ENCODE assay signal across 1 cellular context in genomic region chr20:1171461-1172093, GRCh38.
TF ChIP-seq lines count a peak whose summit lies in the region.

No MANE protein-coding gene starts in this region.

TF ChIP-seq in HepG2, 621 proteins besides CTCF, POLR2A, EP300 and RAD21 (continued from another document and continues in another):
- TF ChIP-seq MLXIP (CRISPR knock-in tag; IDR thresholded peaks at IDR 0.05; ENCODE audit: borderline replicate concordance) (no peak), DR1 (CRISPR knock-in tag; IDR thresholded peaks at IDR 0.05) (no peak), ZBTB43 (CRISPR knock-in tag; conservative IDR thresholded peaks at IDR 0.05) (0 out of 2 replicates have a peak, but pooled peaks have one; percentile 62), SIN3A (IDR thresholded peaks at IDR 0.05; ENCODE audit: borderline replicate concordance, low read depth, low read length) (peak; percentile 9; the same call in 1 of the 2 replicates), ZBTB10 (CRISPR knock-in tag; IDR thresholded peaks at IDR 0.05; ENCODE audit: borderline replicate concordance) (no peak), ZBTB21 (CRISPR knock-in tag; IDR thresholded peaks at IDR 0.05) (peak; percentile 28; the same call in 1 of the 2 replicates), HES4 (CRISPR knock-in tag; IDR thresholded peaks at IDR 0.05; ENCODE audit: borderline replicate concordance) (peak; percentile 53; the same call in 1 of the 2 replicates), NRL (CRISPR knock-in tag; IDR thresholded peaks at IDR 0.05; ENCODE audit: borderline replicate concordance) (0 out of 2 replicates have a peak, but pooled peaks have one; percentile 21), CHD2 (IDR thresholded peaks at IDR 0.05; ENCODE audit: low read depth, low read length) (no peak), ZNF430 (CRISPR knock-in tag; IDR thresholded peaks at IDR 0.05) (peak; percentile 68; the same call in 1 of the 2 replicates), ZNF180 (CRISPR knock-in tag; IDR thresholded peaks at IDR 0.05; ENCODE audit: borderline replicate concordance, low read depth) (no peak), ZNF224 (CRISPR knock-in tag; IDR thresholded peaks at IDR 0.05) (peak; percentile 39; the same call in 1 of the 2 replicates), POLR2G (IDR thresholded peaks at IDR 0.05; ENCODE audit: low read depth, low read length) (peak; percentile 37; the same call in 1 of the 2 replicates), HMGA1 (CRISPR knock-in tag; conservative IDR thresholded peaks at IDR 0.05) (no peak), ZSCAN20 (CRISPR knock-in tag; IDR thresholded peaks at IDR 0.05; ENCODE audit: borderline replicate concordance) (no peak; the same call in 1 of the 2 replicates), ZNF616 (CRISPR knock-in tag; IDR thresholded peaks at IDR 0.05; ENCODE audit: low read depth) (0 out of 2 replicates have a peak, but pooled peaks have one; percentile 58), SOX5 (CRISPR knock-in tag; IDR thresholded peaks at IDR 0.05; ENCODE audit: borderline replicate concordance) (no peak), ZNF546 (CRISPR knock-in tag; conservative IDR thresholded peaks at IDR 0.05) (0 out of 2 replicates have a peak, but pooled peaks have one; percentile 84), MTF1 (CRISPR knock-in tag; IDR thresholded peaks at IDR 0.05) (0 out of 2 replicates have a peak, but pooled peaks have one; percentile 51), REST (IDR thresholded peaks at IDR 0.05; ENCODE audit: borderline replicate concordance in 1 of 2, low read depth in 1 of 2, low read length in 2 of 2) (peak in 1 of 2 experiments; percentile 97), HNF4G (IDR thresholded peaks at IDR 0.05; ENCODE audit: borderline replicate concordance, low read depth, low read length) (no peak), HNF4G (CRISPR knock-in tag; IDR thresholded peaks at IDR 0.05; ENCODE audit: borderline replicate concordance, low read depth) (no peak), WIZ (CRISPR knock-in tag; IDR thresholded peaks at IDR 0.05) (peak; percentile 87; the same call in 1 of the 2 replicates), TERF1 (CRISPR knock-in tag; IDR thresholded peaks at IDR 0.05) (peak; percentile 81; the same call in 1 of the 2 replicates), EHMT2 (IDR thresholded peaks at IDR 0.05; ENCODE audit: borderline replicate concordance, low read depth, low read length) (peak; percentile 92), TARDBP (CRISPR knock-in tag; IDR thresholded peaks at IDR 0.05) (0 out of 2 replicates have a peak, but pooled peaks have one; percentile 36), SALL1 (CRISPR knock-in tag; IDR thresholded peaks at IDR 0.05) (peak; percentile 82), ISX (CRISPR knock-in tag; conservative IDR thresholded peaks at IDR 0.05) (peak; percentile 95), XBP1 (CRISPR knock-in tag; IDR thresholded peaks at IDR 0.05) (no peak), ZNF142 (CRISPR knock-in tag; IDR thresholded peaks at IDR 0.05) (0 out of 2 replicates have a peak, but pooled peaks have one; percentile 62), JUN (CRISPR knock-in tag; IDR thresholded peaks at IDR 0.05) (no peak), DMTF1 (CRISPR knock-in tag; IDR thresholded peaks at IDR 0.05) (no peak), AGO1 (IDR thresholded peaks at IDR 0.05; ENCODE audit: low read depth, low read length, poor library complexity, severe bottlenecking) (no peak), ZNF589 (CRISPR knock-in tag; conservative IDR thresholded peaks at IDR 0.05) (0 out of 2 replicates have a peak, but pooled peaks have one; percentile 31), ZMYM2 (CRISPR knock-in tag; IDR thresholded peaks at IDR 0.05) (no peak), ZNF746 (CRISPR knock-in tag; IDR thresholded peaks at IDR 0.05) (0 out of 2 replicates have a peak, but pooled peaks have one; percentile 43), SRY (CRISPR knock-in tag; IDR thresholded peaks at IDR 0.05) (0 out of 2 replicates have a peak, but pooled peaks have one; percentile 70)
